ENCODE assay signal across 8 cellular contexts in genomic region chr20:11716239-11716944, GRCh38.
DNase-seq lines count a peak whose midpoint lies in the region; ATAC-seq and TF ChIP-seq lines count a peak whose summit lies in the region.

No MANE protein-coding gene starts in this region.

- DNase-seq in DMS53 (lab: John Stamatoyannopoulos, UW) (peak; percentile 86), M059J (ENCODE audit: low read depth) (peak; percentile 96), WTC11 (ENCODE audit: low spot score) (peak; percentile 29), lower lobe of right lung (no peak), gastrocnemius medialis (no peak), medulla oblongata (ENCODE audit: extremely low spot score) (no peak), coronary artery (ENCODE audit: low spot score) (no peak)

- H3K36me3 ChIP-seq in lower lobe of right lung (no peaks in the 10 kb centered on the region), gastrocnemius medialis (no peaks in the 10 kb centered on the region)

- peak; percentile 79 for ATAC-seq in WTC11
- no peak for ATAC-seq in lower lobe of right lung
- no peak for ATAC-seq in HG03457 (IDR thresholded peaks at IDR 0.05; ENCODE audit: unreplicated experiment)
- ATAC-seq in gastrocnemius medialis = no peak

- 0 out of 2 replicates have a peak, but pooled peaks cover 5% of the 10 kb centered on the region for H3K9me3 Mint-ChIP-seq in WTC11

- intact Hi-C loops in lower lobe of right lung (cut with DNase I) (no loop called here), gastrocnemius medialis (cut with DNase I; ENCODE audit: low total_unique reads) (no loop called here)

- H3K9me3 ChIP-seq in lower lobe of right lung = no peaks in the 10 kb centered on the region
- no peaks in the 10 kb centered on the region for H3K9me3 ChIP-seq in gastrocnemius medialis

- no peaks in the 10 kb centered on the region for H3K4me1 ChIP-seq in lower lobe of right lung
- H3K4me1 ChIP-seq in gastrocnemius medialis = no peaks in the 10 kb centered on the region

- in situ Hi-C loops in gastrocnemius medialis (cut with MboI; ENCODE audit: low sequenced_read_pairs in 4 of 4) = no loop called here

- no peaks in the 10 kb centered on the region; the same call in 1 of the 2 replicates for H3K27me3 Mint-ChIP-seq in WTC11 (ENCODE audit: low read depth)

- H3K27me3 ChIP-seq in lower lobe of right lung (ENCODE audit: low read depth) = no peaks in the 10 kb centered on the region
- H3K27me3 ChIP-seq in gastrocnemius medialis = no peaks in the 10 kb centered on the region

- H3K4me3 Mint-ChIP-seq in WTC11 = no peak overlapping the region

- POLR2A ChIA-PET in WTC11 (lab: Charles Lee) = interaction anchor here (0.6 kb wide), 1 partner anchor 1386 kb away, joined by 3 read pairs; no protein-coding TSS in a partner anchor

- H3K27ac Mint-ChIP-seq in WTC11 = no peak overlapping the region

- H3K4me1 Mint-ChIP-seq in WTC11 = peaks cover 55% of the 10 kb centered on the region

- no peak overlapping the region for H3K4me3 ChIP-seq in lower lobe of right lung
- H3K4me3 ChIP-seq in gastrocnemius medialis = no peak overlapping the region
- H3K4me3 ChIP-seq in coronary artery = no peak overlapping the region

- CTCF ChIA-PET in WTC11 (lab: Charles Lee) = interaction anchor here (0.5 to 2.3 kb wide), 15 partner anchors 10 to 642 kb away, joined by 3 to 14 read pairs (median 4); no protein-coding TSS in a partner anchor

- peak; percentile 19; the same call in 1 of the 2 replicates for TF ChIP-seq CTCF in WTC11 (IDR thresholded peaks at IDR 0.05)
- peak; percentile 9 for TF ChIP-seq CTCF in lower lobe of right lung (IDR thresholded peaks at IDR 0.05)
- no peak for TF ChIP-seq CTCF in gastrocnemius medialis (IDR thresholded peaks at IDR 0.05 in 4 of 5, conservative IDR thresholded peaks at IDR 0.05 in 1 of 5)
- TF ChIP-seq CTCF in coronary artery (IDR thresholded peaks at IDR 0.05) = no peak

- no peaks in the 10 kb centered on the region for H3K36me3 Mint-ChIP-seq in WTC11

- TF ChIP-seq POLR2A in gastrocnemius medialis (IDR thresholded peaks at IDR 0.05) = no peak

- H3K27ac ChIP-seq in lower lobe of right lung (no peak overlapping the region), gastrocnemius medialis (no peak overlapping the region), coronary artery (no peak overlapping the region)

TF ChIP-seq in WTC11, 78 proteins besides CTCF, POLR2A, EP300 and RAD21:
- TF ChIP-seq, protein P1, sequence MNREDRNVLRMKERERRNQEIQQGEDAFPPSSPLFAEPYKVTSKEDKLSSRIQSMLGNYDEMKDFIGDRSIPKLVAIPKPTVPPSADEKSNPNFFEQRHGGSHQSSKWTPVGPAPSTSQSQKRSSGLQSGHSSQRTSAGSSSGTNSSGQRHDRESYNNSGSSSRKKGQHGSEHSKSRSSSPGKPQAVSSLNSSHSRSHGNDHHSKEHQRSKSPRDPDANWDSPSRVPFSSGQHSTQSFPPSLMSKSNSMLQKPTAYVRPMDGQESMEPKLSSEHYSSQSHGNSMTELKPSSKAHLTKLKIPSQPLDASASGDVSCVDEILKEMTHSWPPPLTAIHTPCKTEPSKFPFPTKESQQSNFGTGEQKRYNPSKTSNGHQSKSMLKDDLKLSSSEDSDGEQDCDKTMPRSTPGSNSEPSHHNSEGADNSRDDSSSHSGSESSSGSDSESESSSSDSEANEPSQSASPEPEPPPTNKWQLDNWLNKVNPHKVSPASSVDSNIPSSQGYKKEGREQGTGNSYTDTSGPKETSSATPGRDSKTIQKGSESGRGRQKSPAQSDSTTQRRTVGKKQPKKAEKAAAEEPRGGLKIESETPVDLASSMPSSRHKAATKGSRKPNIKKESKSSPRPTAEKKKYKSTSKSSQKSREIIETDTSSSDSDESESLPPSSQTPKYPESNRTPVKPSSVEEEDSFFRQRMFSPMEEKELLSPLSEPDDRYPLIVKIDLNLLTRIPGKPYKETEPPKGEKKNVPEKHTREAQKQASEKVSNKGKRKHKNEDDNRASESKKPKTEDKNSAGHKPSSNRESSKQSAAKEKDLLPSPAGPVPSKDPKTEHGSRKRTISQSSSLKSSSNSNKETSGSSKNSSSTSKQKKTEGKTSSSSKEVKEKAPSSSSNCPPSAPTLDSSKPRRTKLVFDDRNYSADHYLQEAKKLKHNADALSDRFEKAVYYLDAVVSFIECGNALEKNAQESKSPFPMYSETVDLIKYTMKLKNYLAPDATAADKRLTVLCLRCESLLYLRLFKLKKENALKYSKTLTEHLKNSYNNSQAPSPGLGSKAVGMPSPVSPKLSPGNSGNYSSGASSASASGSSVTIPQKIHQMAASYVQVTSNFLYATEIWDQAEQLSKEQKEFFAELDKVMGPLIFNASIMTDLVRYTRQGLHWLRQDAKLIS (CRISPR knock-in tag; IDR thresholded peaks at IDR 0.05; ENCODE audit: borderline replicate concordance) = no peak
- TF ChIP-seq MXD4 (CRISPR knock-in tag; IDR thresholded peaks at IDR 0.05; ENCODE audit: borderline replicate concordance) = 0 out of 2 replicates have a peak, but pooled peaks have one; percentile 25
TF ChIP-seq in WTC11: peak in this region for 1.

Comparison
In these comparisons a context has a peak if more than half of its experiments do, and no peak if none do; other contexts are left out.
1. DNase-seq: peak in DMS53 (single experiment), M059J (single experiment) and WTC11 (single experiment); none in lower lobe of right lung (single experiment), gastrocnemius medialis (0 of 2), medulla oblongata (single experiment) and coronary artery (single experiment).
2. CTCF ChIP-seq: peak in WTC11 (single experiment) and lower lobe of right lung (single experiment); none in gastrocnemius medialis (0 of 5) and coronary artery (single experiment).